8 cellular contexts compared by ENCODE assay signal in the genomic region with DNA sequence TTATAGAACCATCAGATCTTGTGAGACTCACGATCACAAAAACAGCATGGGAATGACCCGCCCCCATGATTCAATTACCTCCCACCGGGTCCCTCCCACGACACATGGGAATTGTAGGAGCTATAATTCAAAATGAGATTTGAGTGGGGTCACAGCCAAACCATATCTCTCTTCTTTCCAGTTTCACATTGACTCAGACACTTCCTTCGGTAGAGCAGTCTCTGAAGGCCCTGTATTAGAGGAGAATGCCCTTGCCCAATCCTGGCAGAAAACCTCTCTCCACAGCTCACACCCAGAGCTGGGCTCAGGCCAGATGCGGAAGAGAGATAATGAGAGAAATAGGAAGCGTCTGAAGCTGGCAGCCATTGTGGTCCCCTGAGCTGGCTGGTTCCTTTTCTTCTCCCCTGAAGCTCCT.
A peak's percentile ranks its signal among the peaks of the same experiment; 100 is the strongest.
DNase-seq lines count a peak whose midpoint lies in the region; ATAC-seq and TF ChIP-seq lines count a peak whose summit lies in the region.

No MANE protein-coding gene starts in this region.

- 3 to 23% (median 16%) methylated on average over 6 to 7 of the region's 7 CpGs for WGBS in spleen, 5 donors

- peak overlapping the region in 1 of 2 donors; percentile 8 for H3K4me3 Mint-ChIP-seq in activated T-cell treated with anti-CD3 and anti-CD28 coated beads, Interleukin-2, amount 50 U/mL, for 72 hours

- peak; percentile 61 to 65 for ATAC-seq in activated T-cell treated with anti-CD3 and anti-CD28 coated beads, Interleukin-2, amount 50 U/mL, for 72 hours (replicated peaks in 1 of 2)
- ATAC-seq in HG02885 (IDR thresholded peaks at IDR 0.05; ENCODE audit: poor library complexity, unreplicated experiment) = peak; percentile 70

- no peaks in the 10 kb centered on the region for H3K36me3 ChIP-seq in spleen

- H3K4me3 ChIP-seq in spleen = no peak overlapping the region

- no peaks in the 10 kb centered on the region for H3K9me3 Mint-ChIP-seq in activated T-cell treated with anti-CD3 and anti-CD28 coated beads, Interleukin-2, amount 50 U/mL, for 72 hours

- peak in 1 of 2 donors; percentile 12 for DNase-seq in activated T-cell treated with anti-CD3 and anti-CD28 coated beads, Interleukin-2, amount 50 U/mL, for 72 hours
- no peak for DNase-seq in activated T-cell treated with anti-CD3 and anti-CD28 coated beads, Interleukin-2, amount 50 U/mL, for 1 hour
- DNase-seq in SKM-1 (lab: John Stamatoyannopoulos, UW; ENCODE audit: unreplicated experiment) = peak; percentile 93
- DNase-seq in spleen = no peak
- no peak for DNase-seq in COLO829 (ENCODE audit: low spot score)
- DNase-seq in kidney tubule cell (ENCODE audit: low spot score) = no peak
- no peak for DNase-seq in NCI-H146 (lab: John Stamatoyannopoulos, UW)

- peaks cover 28% of the 10 kb centered on the region for H3K27me3 Mint-ChIP-seq in activated T-cell treated with anti-CD3 and anti-CD28 coated beads, Interleukin-2, amount 50 U/mL, for 72 hours (ENCODE audit: low read depth)

- no peak overlapping the region for H3K27ac Mint-ChIP-seq in activated T-cell treated with anti-CD3 and anti-CD28 coated beads, Interleukin-2, amount 50 U/mL, for 72 hours

- H3K4me1 Mint-ChIP-seq in activated T-cell treated with anti-CD3 and anti-CD28 coated beads, Interleukin-2, amount 50 U/mL, for 72 hours (ENCODE audit: low read depth) = peaks cover 18% of the 10 kb centered on the region

- no peak for TF ChIP-seq CTCF in spleen (IDR thresholded peaks at IDR 0.05 in 8 of 11, conservative IDR thresholded peaks at IDR 0.05 in 3 of 11)

- H3K27ac ChIP-seq in spleen = peak overlapping the region in 5 of 8 donors; percentile 1 to 54 (median 27)

- TF ChIP-seq POLR2A in spleen (IDR thresholded peaks at IDR 0.05) = no peak

- H3K27me3 ChIP-seq in spleen (replicated peaks in 1 of 7) = no peaks in the 10 kb centered on the region

- H3K4me1 ChIP-seq in spleen = peaks cover 0 to 32% (median 10%) of the 10 kb centered on the region in 6 donors

- peaks cover 0 to 3% (median 0%) of the 10 kb centered on the region in 8 donors for H3K9me3 ChIP-seq in spleen

- no peaks in the 10 kb centered on the region for H3K36me3 Mint-ChIP-seq in activated T-cell treated with anti-CD3 and anti-CD28 coated beads, Interleukin-2, amount 50 U/mL, for 72 hours (ENCODE audit: insufficient read depth in 2 of 2)

- intact Hi-C loops in spleen (cut with DNase I; ENCODE audit: low total_unique reads) = no loop called here
